ENCODE assay signal across 9 cellular contexts in genomic region chrX:129115104-129115503, GRCh38.
A peak's percentile ranks its signal among the peaks of the same experiment; 100 is the strongest.
DNase-seq lines count a peak whose midpoint lies in the region; ATAC-seq and TF ChIP-seq lines count a peak whose summit lies in the region.
"Had no signal": no experiment of that assay in that cellular context is flagged by ENCODE, and none has a peak within 500 bp of the region (broad histone marks: within the 10 kb centered on the region; RNA-seq: fewer than 3 reads in every experiment).

No MANE protein-coding gene starts in this region.

- H3K9me3 Mint-ChIP-seq in activated CD4-positive, alpha-beta memory T cell treated with anti-CD3 and anti-CD28 coated beads for 36 hours, result no peaks in the 10 kb centered on the region

- no peaks in the 10 kb centered on the region for H3K36me3 Mint-ChIP-seq in activated CD4-positive, alpha-beta memory T cell treated with anti-CD3 and anti-CD28 coated beads for 36 hours

- no peaks in the 10 kb centered on the region for H3K4me1 ChIP-seq in mucosa of descending colon (ENCODE audit: low read depth)
- no peaks in the 10 kb centered on the region for H3K4me1 ChIP-seq in tibial artery
- H3K4me1 ChIP-seq in psoas muscle, result no peaks in the 10 kb centered on the region

- CTCF ChIA-PET in activated CD4-positive, alpha-beta memory T cell treated with anti-CD3 and anti-CD28 coated beads for 36 hours (lab: Charles Lee), result no interaction called here

- no peak for TF ChIP-seq CTCF in mucosa of descending colon (IDR thresholded peaks at IDR 0.05)
- no peak for TF ChIP-seq CTCF in tibial artery (IDR thresholded peaks at IDR 0.05)
- no peak for TF ChIP-seq CTCF in psoas muscle (IDR thresholded peaks at IDR 0.05)

- ATAC-seq in GM21526 (IDR thresholded peaks at IDR 0.05; ENCODE audit: low FRiP score, unreplicated experiment) (peak; percentile 91), mucosa of descending colon (peak; percentile 74), psoas muscle (no peak)

- H3K4me1 Mint-ChIP-seq in activated CD4-positive, alpha-beta memory T cell treated with anti-CD3 and anti-CD28 coated beads for 36 hours (ENCODE audit: low read depth), result no peaks in the 10 kb centered on the region
- H3K4me1 Mint-ChIP-seq: B cell had no signal

- DNase-seq in NCI-H2196 (lab: John Stamatoyannopoulos, UW; ENCODE audit: unreplicated experiment), result peak; percentile 21
- no peak for DNase-seq in NCI-H2196 treated with DMSO at 0.1 percent for 48 hours (lab: John Stamatoyannopoulos, UW; ENCODE audit: unreplicated experiment)
- peak; percentile 36 to 42 for DNase-seq in Kasumi-1 (lab: John Stamatoyannopoulos, UW)
- peak; percentile 15 for DNase-seq in activated CD4-positive, alpha-beta memory T cell treated with anti-CD3 and anti-CD28 coated beads for 36 hours
- peak in 2 of 3 donors; percentile 17 to 61 for DNase-seq in mucosa of descending colon
- DNase-seq in tibial artery, result no peak
- no peak for DNase-seq in psoas muscle

- POLR2A ChIA-PET in activated CD4-positive, alpha-beta memory T cell treated with anti-CD3 and anti-CD28 coated beads for 36 hours (lab: Charles Lee), result no interaction called here

- H3K27me3 Mint-ChIP-seq in activated CD4-positive, alpha-beta memory T cell treated with anti-CD3 and anti-CD28 coated beads for 36 hours, result no peaks in the 10 kb centered on the region
- H3K27me3 Mint-ChIP-seq: B cell had no signal

- no peak overlapping the region for H3K4me3 Mint-ChIP-seq in activated CD4-positive, alpha-beta memory T cell treated with anti-CD3 and anti-CD28 coated beads for 36 hours
- H3K4me3 Mint-ChIP-seq: B cell had no signal

- intact Hi-C loops in activated CD4-positive, alpha-beta memory T cell treated with anti-CD3 and anti-CD28 coated beads for 36 hours (cut with micrococcal nuclease), result no loop called here
- intact Hi-C loops in mucosa of descending colon (cut with DNase I, micrococcal nuclease), result no loop called here
- intact Hi-C loops in tibial artery (cut with DNase I; ENCODE audit: low total_unique reads), result no loop called here
- intact Hi-C loops in psoas muscle (cut with DNase I), result no loop called here

- H3K4me3 ChIP-seq in mucosa of descending colon (no peak overlapping the region), tibial artery (no peak overlapping the region), psoas muscle (no peak overlapping the region)

- H3K27ac ChIP-seq in tibial artery (no peak overlapping the region), psoas muscle (no peak overlapping the region)

- no peak overlapping the region for H3K27ac Mint-ChIP-seq in activated CD4-positive, alpha-beta memory T cell treated with anti-CD3 and anti-CD28 coated beads for 36 hours
- H3K27ac Mint-ChIP-seq: B cell had no signal

- H3K9me3 ChIP-seq in mucosa of descending colon, result no peaks in the 10 kb centered on the region
- no peaks in the 10 kb centered on the region for H3K9me3 ChIP-seq in tibial artery
- H3K9me3 ChIP-seq in psoas muscle, result no peaks in the 10 kb centered on the region

- WGBS in psoas muscle, 3 donors, result 21 to 52% (median 51%) methylated on average over 1 of the region's 1 CpG

- H3K27me3 ChIP-seq in tibial artery, result no peaks in the 10 kb centered on the region
- no peaks in the 10 kb centered on the region for H3K27me3 ChIP-seq in psoas muscle (ENCODE audit: insufficient read depth in 3 of 3, low read length in 2 of 3)

- H3K36me3 ChIP-seq in mucosa of descending colon (ENCODE audit: low read depth) (no peaks in the 10 kb centered on the region), tibial artery (no peaks in the 10 kb centered on the region), psoas muscle (ENCODE audit: insufficient read depth in 1 of 2, low read depth in 1 of 2) (no peaks in the 10 kb centered on the region)

Comparison
In these comparisons a context has a peak if more than half of its experiments do, and no peak if none do; other contexts are left out.
1. DNase-seq: peak in NCI-H2196 (single experiment), Kasumi-1 (2 of 2), activated CD4-positive, alpha-beta memory T cell treated with anti-CD3 and anti-CD28 coated beads for 36 hours (single experiment) and mucosa of descending colon (2 of 3); none in NCI-H2196 treated with DMSO at 0.1 percent for 48 hours (single experiment), tibial artery (0 of 2) and psoas muscle (0 of 2).
2. ATAC-seq: peak in GM21526 (single experiment) and mucosa of descending colon (single experiment); none in psoas muscle (0 of 4).